ENCODE assay signal across 1 cellular context in genomic region chr3:13670292-13670691, GRCh38.
A peak's percentile ranks its signal among the peaks of the same experiment; 100 is the strongest.
TF ChIP-seq lines count a peak whose summit lies in the region.

No MANE protein-coding gene starts in this region.

TF ChIP-seq in K562, 482 proteins besides CTCF, POLR2A, EP300 and RAD21 (continued from another document and continues in another):
- TF ChIP-seq ZNF395 (CRISPR knock-in tag; IDR thresholded peaks at IDR 0.05) (no peak), TAL1 (IDR thresholded peaks at IDR 0.05) (no peak), ZEB2 (IDR thresholded peaks at IDR 0.05) (no peak), SREBF2 (CRISPR knock-in tag; IDR thresholded peaks at IDR 0.05) (no peak), PTTG1 (tag; IDR thresholded peaks at IDR 0.05; ENCODE audit: low read depth) (no peak), PHF20 (IDR thresholded peaks at IDR 0.05; ENCODE audit: partially characterized antibody) (no peak), PBX2 (CRISPR knock-in tag; IDR thresholded peaks at IDR 0.05; ENCODE audit: low read depth) (no peak), PBX2 (tag; conservative IDR thresholded peaks at IDR 0.05; ENCODE audit: low read depth) (no peak), E2F8 (IDR thresholded peaks at IDR 0.05; ENCODE audit: low read depth, partially characterized antibody) (no peak), IFI16 (CRISPR knock-in tag; IDR thresholded peaks at IDR 0.05) (no peak), NR1H2 (CRISPR knock-in tag; IDR thresholded peaks at IDR 0.05) (no peak), ZC3H11A (IDR thresholded peaks at IDR 0.05; ENCODE audit: low read depth, low read length) (no peak), CTCFL (IDR thresholded peaks at IDR 0.05; ENCODE audit: borderline replicate concordance, insufficient read depth, low read depth, low read length, poor library complexity, severe bottlenecking) (no peak), NUFIP1 (IDR thresholded peaks at IDR 0.05; ENCODE audit: partially characterized antibody) (no peak), SRSF1 (IDR thresholded peaks at IDR 0.05; ENCODE audit: low read depth, low read length) (no peak), ZNF398 (CRISPR knock-in tag; IDR thresholded peaks at IDR 0.05) (no peak), KLF10 (CRISPR knock-in tag; IDR thresholded peaks at IDR 0.05) (no peak), NFATC3 (IDR thresholded peaks at IDR 0.05) (no peak), L3MBTL2 (IDR thresholded peaks at IDR 0.05) (peak; percentile 75), HMGN3 (IDR thresholded peaks at IDR 0.05; ENCODE audit: borderline replicate concordance, extremely low read depth, insufficient read length, low read depth, low read length) (no peak), FOS (IDR thresholded peaks at IDR 0.05; ENCODE audit: extremely low read depth, insufficient read length) (peak; percentile 36), SFPQ (IDR thresholded peaks at IDR 0.05; ENCODE audit: low read depth, low read length) (no peak), FOXK1 (CRISPR knock-in tag; IDR thresholded peaks at IDR 0.05; ENCODE audit: borderline replicate concordance) (no peak), RBM22 (IDR thresholded peaks at IDR 0.05; ENCODE audit: low read depth, low read length, poor library complexity, severe bottlenecking) (no peak), ZNF274 (IDR thresholded peaks at IDR 0.05; ENCODE audit: borderline replicate concordance, low read depth, low read length) (no peak), HMGXB4 (CRISPR knock-in tag; IDR thresholded peaks at IDR 0.05) (no peak), RFX5 (IDR thresholded peaks at IDR 0.05; ENCODE audit: low read depth, low read length) (no peak), USF1 (CRISPR knock-in tag; IDR thresholded peaks at IDR 0.05) (peak; percentile 76), TFE3 (CRISPR knock-in tag; IDR thresholded peaks at IDR 0.05) (peak; percentile 92), REST (CRISPR knock-in tag; IDR thresholded peaks at IDR 0.05; ENCODE audit: low read depth) (no peak), ARNT (IDR thresholded peaks at IDR 0.05) (no peak), ATF4 (CRISPR knock-in tag; IDR thresholded peaks at IDR 0.05) (no peak), ZNF408 (CRISPR knock-in tag; IDR thresholded peaks at IDR 0.05; ENCODE audit: low read depth) (no peak), JUNB (CRISPR knock-in tag; conservative IDR thresholded peaks at IDR 0.05) (no peak), ZNF165 (CRISPR knock-in tag; IDR thresholded peaks at IDR 0.05; ENCODE audit: borderline replicate concordance) (no peak), TEAD1 (CRISPR knock-in tag; IDR thresholded peaks at IDR 0.05) (no peak), ZNF146 (CRISPR knock-in tag; IDR thresholded peaks at IDR 0.05; ENCODE audit: unreplicated experiment) (no peak)
